Comparison of ENCODE assay signal across 8 cellular contexts in the genomic region with DNA sequence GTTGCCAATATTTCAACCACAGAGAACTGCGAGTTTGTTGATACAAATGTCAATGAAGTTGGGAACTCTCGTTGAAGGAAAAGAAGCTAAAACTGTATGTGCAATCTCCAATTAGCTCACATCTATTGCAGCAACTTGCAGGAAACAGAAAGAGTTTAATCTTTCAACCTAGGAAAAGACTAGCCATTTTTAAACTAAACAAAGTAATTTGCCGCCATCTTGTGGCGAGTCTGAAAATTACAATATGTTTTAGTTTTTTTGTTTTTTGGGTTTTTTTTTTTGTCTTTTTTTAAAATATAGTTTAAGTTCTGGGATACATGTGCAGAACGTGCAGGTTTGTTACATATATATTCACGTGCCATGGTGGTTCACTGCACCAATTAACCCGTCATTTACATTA.
DNase-seq lines count a peak whose midpoint lies in the region; ATAC-seq and TF ChIP-seq lines count a peak whose summit lies in the region.

No MANE protein-coding gene starts in this region.

- no peak overlapping the region for H3K9ac ChIP-seq in H9 (ENCODE audit: extremely low read depth, insufficient read length, low read length)

- no peak overlapping the region for H2BK20ac ChIP-seq in H9 (ENCODE audit: low read depth, low read length, poor library complexity, severe bottlenecking)

- no peak overlapping the region for H2AFZ ChIP-seq in H9 (ENCODE audit: low read length)

- H3K56ac ChIP-seq in H9 (ENCODE audit: insufficient read length, low read depth, low read length), result no peak overlapping the region

- H3K9me3 ChIP-seq in H9 (ENCODE audit: control insufficient read depth, low read depth, low read length), result no peaks in the 10 kb centered on the region

- no peak overlapping the region for H3K18ac ChIP-seq in H9 (ENCODE audit: insufficient read length, low read depth, low read length)

- H4K8ac ChIP-seq in H9 (replicated peaks; ENCODE audit: insufficient read length, low read depth, low read length), result no peak overlapping the region

- no peaks in the 10 kb centered on the region for H3K79me2 ChIP-seq in H9 (ENCODE audit: insufficient read depth, low read length)

- no peak overlapping the region for H4K91ac ChIP-seq in H9 (ENCODE audit: insufficient read length, low read depth, low read length)

- no peak overlapping the region for H4K5ac ChIP-seq in H9 (ENCODE audit: insufficient read length, low read depth, low read length)

- H2BK5ac ChIP-seq in H9 (ENCODE audit: insufficient read length, low read length), result no peak overlapping the region

- no peak overlapping the region for H3K27ac Mint-ChIP-seq in H9
- no peak overlapping the region for H3K27ac Mint-ChIP-seq in effector memory CD8-positive, alpha-beta T cell

- ATAC-seq in foreskin keratinocyte (no peak), HG02623 (IDR thresholded peaks at IDR 0.05; ENCODE audit: unreplicated experiment) (no peak)
- no peak for ATAC-seq in effector memory CD8-positive, alpha-beta T cell (replicated peaks)

- no peak overlapping the region for H3K14ac ChIP-seq in H9 (ENCODE audit: insufficient read depth, low read length)

- H2BK120ac ChIP-seq in H9 (ENCODE audit: low read depth, low read length, poor library complexity, severe bottlenecking), result no peak overlapping the region

- H2AK5ac ChIP-seq in H9 (ENCODE audit: insufficient read length, low read length), result no peak overlapping the region

- no peak overlapping the region for H3K4me2 ChIP-seq in H9 (ENCODE audit: insufficient read depth, insufficient read length, low read length)

- no peaks in the 10 kb centered on the region for H3K4me1 Mint-ChIP-seq in H9
- no peaks in the 10 kb centered on the region for H3K4me1 Mint-ChIP-seq in effector memory CD8-positive, alpha-beta T cell (ENCODE audit: low read depth in 2 of 2)

- no peak overlapping the region for H2BK12ac ChIP-seq in H9 (ENCODE audit: insufficient read length, low read depth, low read length)

- no peak overlapping the region for H3T11ph ChIP-seq in H9 (ENCODE audit: low read length)

- H3K4me1 ChIP-seq in H9 (ENCODE audit: insufficient read depth, low read length) (no peaks in the 10 kb centered on the region), foreskin keratinocyte (no peaks in the 10 kb centered on the region)

- no peaks in the 10 kb centered on the region for H4K20me1 ChIP-seq in H9 (ENCODE audit: control insufficient read depth, insufficient read depth, insufficient read length)

- H3K4me3 Mint-ChIP-seq in H9, result no peak overlapping the region
- no peak overlapping the region for H3K4me3 Mint-ChIP-seq in effector memory CD8-positive, alpha-beta T cell

- H3K27ac ChIP-seq in H9 (ENCODE audit: insufficient read length, low read depth, low read length) (no peak overlapping the region), foreskin keratinocyte (no peak overlapping the region)

- no CpG with 5 or more reads among the region's 7 CpGs for WGBS in H9 (ENCODE audit: extremely low coverage, insufficient read length, low lambda C conversion rate)

- H3K27me3 Mint-ChIP-seq in H9 (ENCODE audit: low read depth), result no peaks in the 10 kb centered on the region
- H3K27me3 Mint-ChIP-seq in effector memory CD8-positive, alpha-beta T cell, result no peaks in the 10 kb centered on the region

- TF ChIP-seq CTCF in H9 (conservative IDR thresholded peaks at IDR 0.05), result peak; percentile 75
- peak; percentile 64 for TF ChIP-seq CTCF in foreskin keratinocyte (conservative IDR thresholded peaks at IDR 0.05)

- H3K4ac ChIP-seq in H9 (ENCODE audit: low read depth, low read length), result no peak overlapping the region

- H3K23ac ChIP-seq in H9 (ENCODE audit: insufficient read length, low read depth, low read length), result no peak overlapping the region

- no peak overlapping the region for H2BK15ac ChIP-seq in H9 (ENCODE audit: low read depth, low read length)

- H3K36me3 Mint-ChIP-seq in H9 (ENCODE audit: insufficient read depth in 1 of 3, low read depth in 3 of 3), result peaks cover 0 to 9% (median 0%) of the 10 kb centered on the region in 3 experiments; a peak in 3 of 7 replicates
- no peaks in the 10 kb centered on the region for H3K36me3 Mint-ChIP-seq in effector memory CD8-positive, alpha-beta T cell (ENCODE audit: insufficient read depth)

- no peaks in the 10 kb centered on the region for H3K79me1 ChIP-seq in H9 (ENCODE audit: insufficient read depth, low read depth, low read length, poor library complexity, severe bottlenecking)

- no peaks in the 10 kb centered on the region for H3K27me3 ChIP-seq in H9 (ENCODE audit: insufficient read depth, low read length)
- H3K27me3 ChIP-seq in foreskin keratinocyte, result no peaks in the 10 kb centered on the region

- peaks cover 13 to 15% of the 10 kb centered on the region in 2 experiments for H3K9me3 Mint-ChIP-seq in H9
- H3K9me3 Mint-ChIP-seq in effector memory CD8-positive, alpha-beta T cell, result peaks cover 9 to 11% of the 10 kb centered on the region in 2 donors

- no peaks in the 10 kb centered on the region for H3K23me2 ChIP-seq in H9 (ENCODE audit: insufficient read length, low read depth, low read length, poor library complexity, severe bottlenecking)

- DNase-seq in COLO829 (ENCODE audit: low spot score) (peak; percentile 30), H9 (no peak), RPMI7951 (ENCODE audit: low read depth) (peak; percentile 29), foreskin keratinocyte (peak in 1 of 2 donors; percentile 22), NCI-H187 (lab: John Stamatoyannopoulos, UW) (no peak), amniotic stem cell (lab: John Stamatoyannopoulos, UW) (no peak)
- no peak for DNase-seq in effector memory CD8-positive, alpha-beta T cell

Comparison
In these comparisons a context has a peak if more than half of its experiments do, and no peak if none do; other contexts are left out.
1. DNase-seq: peak in COLO829 (single experiment) and RPMI7951 (single experiment); none in H9 (single experiment), NCI-H187 (0 of 2), amniotic stem cell (single experiment) and effector memory CD8-positive, alpha-beta T cell (0 of 3).